ENCODE assay signal across 1 cellular context in genomic region chr6:43771210-43771857, GRCh38.
TF ChIP-seq lines count a peak whose summit lies in the region.

No MANE protein-coding gene starts in this region.

TF ChIP-seq in K562, 482 proteins besides CTCF, POLR2A, EP300 and RAD21 (continued from another document and continues in another):
- TF ChIP-seq RREB1 (CRISPR knock-in tag; IDR thresholded peaks at IDR 0.05) = peak; percentile 13; the same call in 1 of the 2 replicates
- TF ChIP-seq PHB (CRISPR knock-in tag; IDR thresholded peaks at IDR 0.05) = peak; percentile 92
- TF ChIP-seq SRSF9 (IDR thresholded peaks at IDR 0.05; ENCODE audit: borderline replicate concordance, low read depth, low read length) = no peak
- TF ChIP-seq ZFP91 (CRISPR knock-in tag; IDR thresholded peaks at IDR 0.05) = no peak
- TF ChIP-seq E2F1 (CRISPR knock-in tag; IDR thresholded peaks at IDR 0.05) = no peak; the same call in 1 of the 2 replicates
- TF ChIP-seq ZSCAN32 (CRISPR knock-in tag; IDR thresholded peaks at IDR 0.05) = no peak
- TF ChIP-seq RBM14 (IDR thresholded peaks at IDR 0.05; ENCODE audit: borderline replicate concordance, insufficient read depth, low read depth, low read length) = peak; percentile 96; the same call in 1 of the 2 replicates
- TF ChIP-seq HSF4 (CRISPR knock-in tag; IDR thresholded peaks at IDR 0.05; ENCODE audit: borderline replicate concordance) = 0 out of 2 replicates have a peak, but pooled peaks have one; percentile 9
- no peak for TF ChIP-seq CBX8 (IDR thresholded peaks at IDR 0.05; ENCODE audit: borderline replicate concordance, extremely low read depth, low read depth, low read length, poor library complexity, severe bottlenecking)
- TF ChIP-seq POLR2G (IDR thresholded peaks at IDR 0.05; ENCODE audit: low read depth, low read length) = peak; percentile 77
- TF ChIP-seq TEAD4 (IDR thresholded peaks at IDR 0.05; ENCODE audit: low read length) = peak; percentile 27; the same call in 1 of the 2 replicates
- TF ChIP-seq TEAD4 (CRISPR knock-in tag; IDR thresholded peaks at IDR 0.05; ENCODE audit: borderline replicate concordance) = no peak; the same call in 1 of the 2 replicates
- TF ChIP-seq BHLHE40 (IDR thresholded peaks at IDR 0.05; ENCODE audit: low read length) = no peak
- TF ChIP-seq FOXK1 (CRISPR knock-in tag; IDR thresholded peaks at IDR 0.05; ENCODE audit: borderline replicate concordance) = no peak
- peak; percentile 64; the same call in 1 of the 2 replicates for TF ChIP-seq MYNN (IDR thresholded peaks at IDR 0.05)
- no peak for TF ChIP-seq MYNN (CRISPR knock-in tag; IDR thresholded peaks at IDR 0.05)
- no peak; the same call in 1 of the 2 replicates for TF ChIP-seq ETS1 (conservative IDR thresholded peaks at IDR 0.05; ENCODE audit: control insufficient read depth, low read depth, low read length)
- TF ChIP-seq CGGBP1 (CRISPR knock-in tag; IDR thresholded peaks at IDR 0.05) = no peak
- peak; percentile 57; the same call in 1 of the 2 replicates for TF ChIP-seq ELK1 (CRISPR knock-in tag; IDR thresholded peaks at IDR 0.05)
- peak; percentile 53; the same call in 1 of the 2 replicates for TF ChIP-seq KLF13 (tag; IDR thresholded peaks at IDR 0.05; ENCODE audit: borderline replicate concordance, low read depth)
- 0 out of 4 replicates have a peak, but pooled peaks of 1 of the 2 experiments have one; percentile 4 for TF ChIP-seq ZNF639 (CRISPR knock-in tag; conservative IDR thresholded peaks at IDR 0.05 in 1 of 2, IDR thresholded peaks at IDR 0.05 in 1 of 2)
- TF ChIP-seq KLF1 (tag; IDR thresholded peaks at IDR 0.05) = 0 out of 2 replicates have a peak, but pooled peaks have one; percentile 17
- no peak for TF ChIP-seq HDAC6 (IDR thresholded peaks at IDR 0.05; ENCODE audit: low read depth, low read length)
- peak; percentile 86 for TF ChIP-seq ZNF740 (CRISPR knock-in tag; IDR thresholded peaks at IDR 0.05)
- TF ChIP-seq ZNF740 (tag; IDR thresholded peaks at IDR 0.05) = no peak
- TF ChIP-seq REST (CRISPR knock-in tag; IDR thresholded peaks at IDR 0.05; ENCODE audit: low read depth) = 0 out of 2 replicates have a peak, but pooled peaks have one; percentile 59
- TF ChIP-seq TBP (optimal IDR thresholded peaks at IDR 0.05; ENCODE audit: low read depth, low read length) = peak; percentile 20
- TF ChIP-seq BDP1 (IDR thresholded peaks at IDR 0.05; ENCODE audit: insufficient read depth, insufficient read length) = no peak
- peak; percentile 56 for TF ChIP-seq RBBP5 (IDR thresholded peaks at IDR 0.05; ENCODE audit: borderline replicate concordance, insufficient read depth, low read length, poor library complexity, severe bottlenecking)
- TF ChIP-seq ELF2 (CRISPR knock-in tag; IDR thresholded peaks at IDR 0.05) = no peak; the same call in 1 of the 2 replicates
- no peak for TF ChIP-seq SMAD1 (IDR thresholded peaks at IDR 0.05; ENCODE audit: low read depth, low read length, partially characterized antibody)
- TF ChIP-seq ZBTB17 (CRISPR knock-in tag; IDR thresholded peaks at IDR 0.05) = 0 out of 2 replicates have a peak, but pooled peaks have one; percentile 35
- no peak for TF ChIP-seq ZNF398 (CRISPR knock-in tag; IDR thresholded peaks at IDR 0.05)
- TF ChIP-seq SP1 (CRISPR knock-in tag; IDR thresholded peaks at IDR 0.05) = peak; percentile 56
